ENCODE assay signal across 12 cellular contexts in the genomic region with DNA sequence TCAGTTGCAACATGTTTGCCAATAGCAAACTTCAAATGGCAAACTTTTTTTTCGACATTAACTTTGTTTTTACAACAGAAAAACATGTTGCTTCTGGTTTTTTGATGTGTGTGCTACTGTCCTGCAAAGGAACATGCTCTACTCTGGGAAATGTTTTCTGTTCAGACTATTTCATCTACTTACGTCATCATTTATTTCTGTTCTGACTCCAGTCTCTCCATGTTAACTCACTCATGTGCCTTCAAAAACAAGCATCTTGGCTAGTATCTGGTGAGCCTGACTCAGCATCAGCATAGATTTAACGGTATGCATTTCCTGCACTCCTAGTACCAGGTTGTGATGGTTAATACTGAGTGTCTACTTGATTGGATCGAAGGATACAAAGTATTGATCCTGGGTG. TPM values are rescaled to one million over a fixed set of nuclear protein-coding genes. Genes with fewer than 3 reads are reported as not detected.
DNase-seq lines count a peak whose midpoint lies in the region; ATAC-seq, FAIRE-seq and TF ChIP-seq lines count a peak whose summit lies in the region.
"Had no signal": no experiment of that assay in that cellular context is flagged by ENCODE, and none has a peak within 500 bp of the region (broad histone marks: within the 10 kb centered on the region; RNA-seq: fewer than 3 reads in every experiment).

No MANE protein-coding gene starts in this region.

- H3K27ac Mint-ChIP-seq in astrocyte (ENCODE audit: unreplicated experiment): no peak overlapping the region
- H3K27ac Mint-ChIP-seq: activated naive CD4-positive, alpha-beta T cell treated with anti-CD3 and anti-CD28 coated beads, Interleukin-2, amount 50 U/mL, for 72 hours had no signal

- no peaks in the 10 kb centered on the region for H3K4me1 Mint-ChIP-seq in astrocyte (ENCODE audit: low read depth, unreplicated experiment)

- intact Hi-C loops in Right ventricle myocardium superior (cut with DNase I): no loop called here

- TF ChIP-seq CTCF in astrocyte (IDR thresholded peaks at IDR 0.05; ENCODE audit: insufficient read depth, low read depth, low read length): no peak
- TF ChIP-seq CTCF in D721Med (IDR thresholded peaks at IDR 0.05; ENCODE audit: insufficient read depth, missing control alignments): no peak

- H3K9me3 ChIP-seq in astrocyte (ENCODE audit: insufficient read depth, low read depth, low read length): no peaks in the 10 kb centered on the region

- H3K4me3 Mint-ChIP-seq in astrocyte (ENCODE audit: unreplicated experiment): no peak overlapping the region

- peak overlapping the region; percentile 10 for H3K4me2 ChIP-seq in astrocyte (ENCODE audit: low read length)

- ATAC-seq in Right ventricle myocardium superior (ENCODE audit: poor library complexity): peak; percentile 63
- no peak for ATAC-seq in HG03196 (IDR thresholded peaks at IDR 0.05; ENCODE audit: unreplicated experiment)
- ATAC-seq: activated naive CD4-positive, alpha-beta T cell treated with anti-CD3 and anti-CD28 coated beads, Interleukin-2, amount 50 U/mL, for 72 hours had no signal

- no peaks in the 10 kb centered on the region for H3K79me2 ChIP-seq in astrocyte (ENCODE audit: insufficient read depth, low read length)

- peak overlapping the region; percentile 21 for H3K9ac ChIP-seq in astrocyte (ENCODE audit: low read length)

- no peaks in the 10 kb centered on the region for H3K27me3 Mint-ChIP-seq in astrocyte (ENCODE audit: low read depth, unreplicated experiment)

- peak; percentile 49 for DNase-seq in H4 (ENCODE audit: low spot score)
- peak; percentile 84 for DNase-seq in astrocyte (ENCODE audit: low read depth)
- no peak for DNase-seq in Right ventricle myocardium superior
- DNase-seq in stromal cell of bone marrow (ENCODE audit: low read depth): peak; percentile 82
- no peak for DNase-seq in D721Med (ENCODE audit: insufficient read length, low spot score)
- no peak for DNase-seq in globus pallidus (ENCODE audit: low spot score)
- no peak for DNase-seq in NCI-H748 treated with DMSO at 0.1 percent for 48 hours (lab: John Stamatoyannopoulos, UW)
- DNase-seq: hypothalamus, NCI-H774 had no signal

- no peaks in the 10 kb centered on the region for H3K36me3 ChIP-seq in astrocyte (ENCODE audit: insufficient read depth, low read length)

- no peaks in the 10 kb centered on the region for H3K27me3 ChIP-seq in astrocyte (ENCODE audit: insufficient read depth, low read length)

- H3K36me3 Mint-ChIP-seq in astrocyte (ENCODE audit: low read depth, unreplicated experiment): peaks cover 5% of the 10 kb centered on the region

- no peak overlapping the region for H3K4me3 ChIP-seq in astrocyte (ENCODE audit: insufficient read depth, low read depth, low read length)

- H4K20me1 ChIP-seq in astrocyte (ENCODE audit: insufficient read depth, low read length): no peaks in the 10 kb centered on the region

- H3K9me3 Mint-ChIP-seq in astrocyte (ENCODE audit: unreplicated experiment): no peaks in the 10 kb centered on the region

- H3K4me1 ChIP-seq in astrocyte (ENCODE audit: insufficient read depth, low read length): peaks cover 16% of the 10 kb centered on the region

- FAIRE-seq in astrocyte (lab: Jason Lieb, UNC) (no peak), D721Med (lab: Jason Lieb, UNC) (no peak)

- no peak overlapping the region for H2AFZ ChIP-seq in astrocyte (ENCODE audit: low read depth, low read length)

- H3K27ac ChIP-seq in astrocyte (ENCODE audit: low read depth, low read length): peak overlapping the region; percentile 57
- H3K27ac ChIP-seq: VCaP had no signal

RNA-seq across cellular contexts. Expression of gene MAP7, which starts 36.1 kb away (rescaled TPM):
- total RNA-seq in H4 (2014; rRNA removed; shearing (Covaris generic)): 1.0 and 1.3 TPM in 2 replicates
- 2.8 and 3.3 TPM in 2 replicates for total RNA-seq in astrocyte
- 2.1 TPM for total RNA-seq in Right ventricle myocardium superior

Comparison
In these comparisons a context has a peak if more than half of its experiments do, and no peak if none do; other contexts are left out.
1. DNase-seq: peak in H4 (single experiment), astrocyte (single experiment) and stromal cell of bone marrow (single experiment); none in Right ventricle myocardium superior (single experiment), D721Med (single experiment), globus pallidus (single experiment) and NCI-H748 treated with DMSO at 0.1 percent for 48 hours (single experiment).